ENCODE assay signal across 11 cellular contexts in the genomic region with DNA sequence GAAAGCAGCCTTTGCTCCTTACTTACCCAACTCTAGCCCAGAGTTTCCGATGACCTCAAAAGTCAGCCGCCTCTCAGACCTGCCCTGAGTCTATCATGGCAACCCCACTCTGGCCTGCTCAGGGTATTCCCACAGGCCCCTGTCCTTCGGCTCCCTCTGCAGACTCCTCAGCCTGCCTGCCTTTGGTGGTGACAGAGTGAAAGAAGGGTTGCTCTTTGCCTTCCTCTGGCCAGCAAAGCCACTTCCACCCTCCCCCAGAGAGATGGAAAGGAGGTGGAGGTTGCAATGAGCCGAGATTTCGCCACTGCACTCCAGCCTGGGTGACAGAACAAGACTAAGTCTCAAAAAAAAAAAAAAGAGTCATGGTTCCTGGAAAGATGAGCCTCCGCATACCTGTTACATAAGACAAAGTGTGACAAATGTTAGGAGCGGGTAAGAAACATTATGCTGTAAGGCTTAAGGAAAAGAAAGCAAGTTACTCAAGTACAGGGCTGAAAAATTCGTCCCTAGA. TPM values are rescaled to one million over a fixed set of nuclear protein-coding genes. Genes with fewer than 3 reads are reported as not detected.
DNase-seq lines count a peak whose midpoint lies in the region; ATAC-seq and TF ChIP-seq lines count a peak whose summit lies in the region.
"Had no signal": no experiment of that assay in that cellular context is flagged by ENCODE, and none has a peak within 500 bp of the region (broad histone marks: within the 10 kb centered on the region; RNA-seq: fewer than 3 reads in every experiment).

No MANE protein-coding gene starts in this region.

- H2AFZ ChIP-seq in H9 (ENCODE audit: low read length): no peak overlapping the region

- no peaks in the 10 kb centered on the region for H3K36me3 ChIP-seq in BLaER1
- no peaks in the 10 kb centered on the region for H3K36me3 ChIP-seq in WERI-Rb-1

- no peak overlapping the region for H3K14ac ChIP-seq in H9 (ENCODE audit: insufficient read depth, low read length)

- H3K36me3 Mint-ChIP-seq in H9 (ENCODE audit: insufficient read depth in 1 of 3, low read depth in 3 of 3) (no peaks in the 10 kb centered on the region), type B pancreatic cell (no peaks in the 10 kb centered on the region)

- H3K4me3 ChIP-seq in BLaER1 (no peak overlapping the region), WERI-Rb-1 (ENCODE audit: low read depth, low read length) (no peak overlapping the region)

- intact Hi-C loops in left colon (cut with DNase I, micrococcal nuclease): no loop called here

- H3K23me2 ChIP-seq in H9 (ENCODE audit: insufficient read length, low read depth, low read length, poor library complexity, severe bottlenecking): no peaks in the 10 kb centered on the region

- H4K20me1 ChIP-seq in BLaER1 (no peaks in the 10 kb centered on the region), H9 (ENCODE audit: control insufficient read depth, insufficient read depth, insufficient read length) (no peaks in the 10 kb centered on the region)

- H4K5ac ChIP-seq in H9 (ENCODE audit: insufficient read length, low read depth, low read length): no peak overlapping the region

- peaks cover 5% of the 10 kb centered on the region for H3K27me3 Mint-ChIP-seq in H9 (ENCODE audit: low read depth)
- peaks cover 10% of the 10 kb centered on the region for H3K27me3 Mint-ChIP-seq in type B pancreatic cell

- WGBS in H9 (ENCODE audit: extremely low coverage, insufficient read length, low lambda C conversion rate): no CpG with 5 or more reads among the region's 8 CpGs

- H3K4me1 Mint-ChIP-seq in H9 (peaks cover 31 to 45% of the 10 kb centered on the region in 2 experiments), type B pancreatic cell (ENCODE audit: unreplicated experiment) (peaks cover 25% of the 10 kb centered on the region)

- H3K4me2 ChIP-seq in BLaER1: peak overlapping the region; percentile 4; the same call in 1 of the 2 replicates
- H3K4me2 ChIP-seq in H9 (ENCODE audit: insufficient read depth, insufficient read length, low read length): no peak overlapping the region

- ATAC-seq in left colon: peak; percentile 38
- ATAC-seq in GM18520 (IDR thresholded peaks at IDR 0.05; ENCODE audit: unreplicated experiment): no peak
- no peak for ATAC-seq in GM18868 (IDR thresholded peaks at IDR 0.05; ENCODE audit: unreplicated experiment)

- no peaks in the 10 kb centered on the region for H3K27me3 ChIP-seq in BLaER1
- no peaks in the 10 kb centered on the region for H3K27me3 ChIP-seq in H9 (ENCODE audit: insufficient read depth, low read length)
- H3K27me3 ChIP-seq in WERI-Rb-1 (ENCODE audit: insufficient read depth, low read depth, severe bottlenecking): no peaks in the 10 kb centered on the region

- no peak overlapping the region for H4K8ac ChIP-seq in H9 (replicated peaks; ENCODE audit: insufficient read length, low read depth, low read length)

- H3K4ac ChIP-seq in H9 (ENCODE audit: low read depth, low read length): no peak overlapping the region

- TF ChIP-seq CTCF in H9 (conservative IDR thresholded peaks at IDR 0.05) (peak; percentile 30; the same call in 1 of the 3 replicates), WERI-Rb-1 (IDR thresholded peaks at IDR 0.05; ENCODE audit: low read depth, low read length) (no peak), type B pancreatic cell (conservative IDR thresholded peaks at IDR 0.05) (no peak)

- H3K79me2 ChIP-seq in H9 (ENCODE audit: insufficient read depth, low read length): no peaks in the 10 kb centered on the region

- H2BK20ac ChIP-seq in H9 (ENCODE audit: low read depth, low read length, poor library complexity, severe bottlenecking): no peak overlapping the region

- no peak overlapping the region for H3K27ac ChIP-seq in BLaER1
- H3K27ac ChIP-seq in H9 (ENCODE audit: insufficient read length, low read depth, low read length): no peak overlapping the region
- peak overlapping the region; percentile 48 for H3K27ac ChIP-seq in WERI-Rb-1

- H3K4me1 ChIP-seq in BLaER1 (peaks cover 54% of the 10 kb centered on the region), H9 (ENCODE audit: insufficient read depth, low read length) (peaks cover 3% of the 10 kb centered on the region; the same call in 1 of the 2 replicates)

- H2AK5ac ChIP-seq in H9 (ENCODE audit: insufficient read length, low read length): no peak overlapping the region

- H3K9me3 Mint-ChIP-seq in H9 (no peaks in the 10 kb centered on the region; a peak in 1 of 5 replicates), type B pancreatic cell (no peaks in the 10 kb centered on the region)

- H3K4me3 Mint-ChIP-seq in H9 (no peak overlapping the region), type B pancreatic cell (no peak overlapping the region)

- no peak overlapping the region for H3K23ac ChIP-seq in H9 (ENCODE audit: insufficient read length, low read depth, low read length)

- H2BK120ac ChIP-seq in H9 (ENCODE audit: low read depth, low read length, poor library complexity, severe bottlenecking): no peak overlapping the region

- no peak overlapping the region for H4K91ac ChIP-seq in H9 (ENCODE audit: insufficient read length, low read depth, low read length)

- no peaks in the 10 kb centered on the region for H3K79me1 ChIP-seq in H9 (ENCODE audit: insufficient read depth, low read depth, low read length, poor library complexity, severe bottlenecking)

- no peak overlapping the region for H2BK5ac ChIP-seq in H9 (ENCODE audit: insufficient read length, low read length)

- peak overlapping the region in 2 of 3 experiments; percentile 39 to 92; a peak in 3 of 7 replicates for H3K27ac Mint-ChIP-seq in H9
- H3K27ac Mint-ChIP-seq in type B pancreatic cell: no peak overlapping the region

- H3K9me3 ChIP-seq in BLaER1 (no peaks in the 10 kb centered on the region), H9 (ENCODE audit: control insufficient read depth, low read depth, low read length) (no peaks in the 10 kb centered on the region), WERI-Rb-1 (ENCODE audit: severe bottlenecking) (no peaks in the 10 kb centered on the region)

- no peak overlapping the region for H2BK15ac ChIP-seq in H9 (ENCODE audit: low read depth, low read length)

- no peak overlapping the region for H3K56ac ChIP-seq in H9 (ENCODE audit: insufficient read length, low read depth, low read length)

- no peak overlapping the region for H3K18ac ChIP-seq in H9 (ENCODE audit: insufficient read length, low read depth, low read length)

- no peak overlapping the region for H3K9ac ChIP-seq in BLaER1
- no peak overlapping the region for H3K9ac ChIP-seq in H9 (ENCODE audit: extremely low read depth, insufficient read length, low read length)

- H2BK12ac ChIP-seq in H9 (ENCODE audit: insufficient read length, low read depth, low read length): no peak overlapping the region

- DNase-seq in H9 (peak; percentile 65), WERI-Rb-1 (peak; percentile 43), left colon (no peak), type B pancreatic cell (ENCODE audit: extremely low spot score, unreplicated experiment) (no peak), HuH-7.5 (ENCODE audit: low spot score) (no peak)
- DNase-seq: activated effector memory CD4-positive, alpha-beta T cell treated with anti-CD3 and anti-CD28 coated beads, Interleukin-2, amount 50 U/mL, for 16 hours; kidney glomerular epithelial cell had no signal

- H3T11ph ChIP-seq in H9 (ENCODE audit: low read length): no peak overlapping the region

RNA-seq across cellular contexts. Expression of a gene that starts 2.3 kb away (rescaled TPM):
- total RNA-seq in H9 (2021) (not detected in 2 replicates), left colon (1 to 10 TPM; 2.8 to 3.7 TPM), type B pancreatic cell (ENCODE audit: low replicate concordance) (not detected in 2 replicates)
- total RNA-seq: endothelial cell of umbilical vein had no signal

RNA-seq across cellular contexts. Expression of a gene that starts 5.9 kb away (rescaled TPM):
- total RNA-seq in H9 (2021) (1.6 and 1.9 TPM in 2 replicates), left colon (1 to 10 TPM; 3.9 to 4.5 TPM), type B pancreatic cell (ENCODE audit: low replicate concordance) (not detected in 2 replicates)

RNA-seq across cellular contexts. Expression of a gene that starts 14.1 kb away (rescaled TPM):
- 0.26 and 0.48 TPM in 2 replicates for total RNA-seq in H9 (2021)
- 10 to 100 TPM; 25.0 to 55.6 TPM for total RNA-seq in left colon
- 4.1 and 7.7 TPM in 2 replicates for total RNA-seq in type B pancreatic cell (ENCODE audit: low replicate concordance)

RNA-seq across cellular contexts. Expression of a gene that starts 29.2 kb away (rescaled TPM):
- total RNA-seq in H9 (2021) (25.4 and 26.5 TPM in 2 replicates), left colon (1 to 10 TPM; 2.4 to 4.6 TPM), type B pancreatic cell (ENCODE audit: low replicate concordance) (9.4 and 25.8 TPM in 2 replicates)

Comparison
In these comparisons a context has a peak if more than half of its experiments do, and no peak if none do; other contexts are left out.
1. DNase-seq: peak in H9 (single experiment) and WERI-Rb-1 (single experiment); none in left colon (0 of 2), type B pancreatic cell (single experiment) and HuH-7.5 (single experiment).